ENCODE assay signal across 21 cellular contexts in genomic region chr13:80516818-80517348, GRCh38.
DNase-seq lines count a peak whose midpoint lies in the region; FAIRE-seq and TF ChIP-seq lines count a peak whose summit lies in the region.
"Had no signal": no experiment of that assay in that cellular context is flagged by ENCODE, and none has a peak within 500 bp of the region (broad histone marks: within the 10 kb centered on the region; RNA-seq: fewer than 3 reads in every experiment).

No MANE protein-coding gene starts in this region.

- POLR2A ChIA-PET in activated CD4-positive, alpha-beta T cell treated with anti-CD3 and anti-CD28 coated beads, Interleukin-2, amount 10 ng/mL, durations not matched to agents 7 days and 5 days (lab: Charles Lee): no interaction called here

- no peak overlapping the region for H3K4me3 Mint-ChIP-seq in activated CD4-positive, alpha-beta T cell treated with anti-CD3 and anti-CD28 coated beads, Interleukin-2, amount 10 ng/mL, durations not matched to agents 7 days and 5 days
- H3K4me3 Mint-ChIP-seq in activated CD4-positive, alpha-beta T cell treated with anti-CD3 and anti-CD28 coated beads, Interleukin-2, amount 10 ng/mL, durations not matched to agents 24 days and 14 days: no peak overlapping the region
- no peak overlapping the region for H3K4me3 Mint-ChIP-seq in endothelial cell (ENCODE audit: unreplicated experiment)
- H3K4me3 Mint-ChIP-seq: B cell; CD4-positive, alpha-beta T cell; CD8-positive, alpha-beta T cell had no signal

- H3K4me3 ChIP-seq in kidney (ENCODE audit: low read length in 2 of 2): no peak overlapping the region
- H3K4me3 ChIP-seq: A549; BLaER1 treated with 17β-estradiol and CSF1 and Interleukin-3, amounts not matched to agents 10 nM and 100 nM had no signal

- intact Hi-C loops in activated CD4-positive, alpha-beta T cell treated with anti-CD3 and anti-CD28 coated beads, Interleukin-2, amount 10 ng/mL, durations not matched to agents 24 days and 14 days (cut with micrococcal nuclease): no loop called here
- intact Hi-C loops in kidney (cut with DNase I): no loop called here

- FAIRE-seq in kidney (lab: Jason Lieb, UNC): no peak
- FAIRE-seq: A549, D721Med, G401.6, GM12891, GM19239 had no signal

- TF ChIP-seq CTCF in kidney (IDR thresholded peaks at IDR 0.05; ENCODE audit: borderline replicate concordance, extremely low read depth, insufficient read depth) (no peak), endothelial cell (IDR thresholded peaks at IDR 0.05; ENCODE audit: unreplicated experiment) (no peak)

- no peak overlapping the region for H3K27ac ChIP-seq in kidney (ENCODE audit: low read depth in 2 of 2, low read length in 2 of 2)
- H3K27ac ChIP-seq: 22Rv1; A549; BLaER1 treated with 17β-estradiol and CSF1 and Interleukin-3, amounts not matched to agents 10 nM and 100 nM; C4-2B had no signal

- H3K4me1 Mint-ChIP-seq in activated CD4-positive, alpha-beta T cell treated with anti-CD3 and anti-CD28 coated beads, Interleukin-2, amount 10 ng/mL, durations not matched to agents 7 days and 5 days: no peaks in the 10 kb centered on the region
- no peaks in the 10 kb centered on the region for H3K4me1 Mint-ChIP-seq in activated CD4-positive, alpha-beta T cell treated with anti-CD3 and anti-CD28 coated beads, Interleukin-2, amount 10 ng/mL, durations not matched to agents 24 days and 14 days
- H3K4me1 Mint-ChIP-seq in endothelial cell (ENCODE audit: unreplicated experiment): no peaks in the 10 kb centered on the region
- H3K4me1 Mint-ChIP-seq: B cell had no signal

- CTCF ChIA-PET in activated CD4-positive, alpha-beta T cell treated with anti-CD3 and anti-CD28 coated beads, Interleukin-2, amount 10 ng/mL, durations not matched to agents 7 days and 5 days (lab: Charles Lee): no interaction called here

- H3K4me1 ChIP-seq in kidney (ENCODE audit: control insufficient read depth in 1 of 2, insufficient read depth in 1 of 2, low read depth in 1 of 2, low read length in 2 of 2): no peaks in the 10 kb centered on the region
- H3K4me1 ChIP-seq: A549; BLaER1 treated with 17β-estradiol and CSF1 and Interleukin-3, amounts not matched to agents 10 nM and 100 nM; Caco-2 had no signal

- peaks cover 8% of the 10 kb centered on the region for H3K9me3 Mint-ChIP-seq in activated CD4-positive, alpha-beta T cell treated with anti-CD3 and anti-CD28 coated beads, Interleukin-2, amount 10 ng/mL, durations not matched to agents 7 days and 5 days
- H3K9me3 Mint-ChIP-seq in activated CD4-positive, alpha-beta T cell treated with anti-CD3 and anti-CD28 coated beads, Interleukin-2, amount 10 ng/mL, durations not matched to agents 24 days and 14 days: peaks cover 18% of the 10 kb centered on the region
- no peaks in the 10 kb centered on the region for H3K9me3 Mint-ChIP-seq in endothelial cell (ENCODE audit: unreplicated experiment)

- no peak overlapping the region for H3K9ac ChIP-seq in kidney (ENCODE audit: low read length in 2 of 2)
- H3K9ac ChIP-seq: BLaER1 treated with 17β-estradiol and CSF1 and Interleukin-3, amounts not matched to agents 10 nM and 100 nM had no signal

- no peaks in the 10 kb centered on the region for H3K9me3 ChIP-seq in kidney (ENCODE audit: control insufficient read depth in 1 of 2, low read length in 2 of 2)
- H3K9me3 ChIP-seq: A549 had no signal

- no peaks in the 10 kb centered on the region for H3K36me3 ChIP-seq in kidney (ENCODE audit: control insufficient read depth in 1 of 2, insufficient read depth in 2 of 2, low read length in 2 of 2)
- H3K36me3 ChIP-seq: BLaER1 treated with 17β-estradiol and CSF1 and Interleukin-3, amounts not matched to agents 10 nM and 100 nM had no signal

- H3K36me3 Mint-ChIP-seq in activated CD4-positive, alpha-beta T cell treated with anti-CD3 and anti-CD28 coated beads, Interleukin-2, amount 10 ng/mL, durations not matched to agents 7 days and 5 days (ENCODE audit: low read depth): no peaks in the 10 kb centered on the region
- H3K36me3 Mint-ChIP-seq in activated CD4-positive, alpha-beta T cell treated with anti-CD3 and anti-CD28 coated beads, Interleukin-2, amount 10 ng/mL, durations not matched to agents 24 days and 14 days (ENCODE audit: low read depth): no peaks in the 10 kb centered on the region
- no peaks in the 10 kb centered on the region for H3K36me3 Mint-ChIP-seq in endothelial cell (ENCODE audit: low read depth, unreplicated experiment)
- H3K36me3 Mint-ChIP-seq: CD8-positive, alpha-beta T cell had no signal

- peak overlapping the region; percentile 22 for H3K27ac Mint-ChIP-seq in activated CD4-positive, alpha-beta T cell treated with anti-CD3 and anti-CD28 coated beads, Interleukin-2, amount 10 ng/mL, durations not matched to agents 7 days and 5 days
- no peak overlapping the region for H3K27ac Mint-ChIP-seq in activated CD4-positive, alpha-beta T cell treated with anti-CD3 and anti-CD28 coated beads, Interleukin-2, amount 10 ng/mL, durations not matched to agents 24 days and 14 days
- no peak overlapping the region for H3K27ac Mint-ChIP-seq in endothelial cell (ENCODE audit: unreplicated experiment)
- H3K27ac Mint-ChIP-seq: B cell; CD4-positive, alpha-beta T cell; CD8-positive, alpha-beta T cell had no signal

- DNase-seq in activated CD4-positive, alpha-beta T cell treated with anti-CD3 and anti-CD28 coated beads, Interleukin-2, amount 10 ng/mL, durations not matched to agents 7 days and 5 days: no peak
- DNase-seq in activated CD4-positive, alpha-beta T cell treated with anti-CD3 and anti-CD28 coated beads, Interleukin-2, amount 10 ng/mL, durations not matched to agents 24 days and 14 days: no peak
- DNase-seq in kidney: peak; percentile 15
- no peak for DNase-seq in endothelial cell (ENCODE audit: low spot score)
- no peak for DNase-seq in ureter (ENCODE audit: low spot score)
- DNase-seq: AML-193; Caco-2; Calu3; CD4-positive, alpha-beta T cell; CD8-positive, alpha-beta T cell; DMS79 treated with DMSO at 0.1 percent for 48 hours; GF-D8 had no signal

- H3K27me3 Mint-ChIP-seq in activated CD4-positive, alpha-beta T cell treated with anti-CD3 and anti-CD28 coated beads, Interleukin-2, amount 10 ng/mL, durations not matched to agents 7 days and 5 days: no peaks in the 10 kb centered on the region
- H3K27me3 Mint-ChIP-seq in activated CD4-positive, alpha-beta T cell treated with anti-CD3 and anti-CD28 coated beads, Interleukin-2, amount 10 ng/mL, durations not matched to agents 24 days and 14 days: no peaks in the 10 kb centered on the region
- no peaks in the 10 kb centered on the region for H3K27me3 Mint-ChIP-seq in endothelial cell (ENCODE audit: unreplicated experiment)
- H3K27me3 Mint-ChIP-seq: B cell; CD4-positive, alpha-beta T cell had no signal
